8 cellular contexts compared by ENCODE assay signal in the genomic region with DNA sequence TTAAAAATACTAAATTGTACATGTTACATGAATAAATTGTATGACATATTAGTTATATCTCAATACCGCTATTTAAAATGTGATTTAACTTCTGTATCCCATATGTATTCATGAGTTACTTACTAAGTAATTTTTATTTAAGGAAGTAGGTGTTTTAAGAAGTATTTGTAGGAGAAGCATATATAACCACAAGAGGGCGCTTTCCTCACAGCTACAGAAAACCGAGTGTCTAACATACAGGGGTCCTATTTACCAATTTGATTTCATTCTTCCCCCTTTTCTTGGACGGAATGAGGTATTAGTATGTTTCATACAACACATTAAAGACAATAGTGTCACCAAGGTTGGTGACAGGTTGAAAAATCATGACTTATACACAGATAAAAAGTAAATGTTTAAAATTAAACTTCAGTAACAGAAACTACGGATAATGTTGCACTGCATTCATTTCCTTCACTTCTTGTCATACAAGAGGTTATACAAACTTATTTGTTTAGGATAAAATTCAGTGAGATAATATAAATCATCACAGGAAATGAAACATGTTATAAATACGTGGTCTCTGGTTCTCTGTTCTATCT.
DNase-seq lines count a peak whose midpoint lies in the region; ATAC-seq, FAIRE-seq and TF ChIP-seq lines count a peak whose summit lies in the region.

No MANE protein-coding gene starts in this region.

- H3K36me3 ChIP-seq in ACC112 (ENCODE audit: insufficient read depth, low read length): no peaks in the 10 kb centered on the region
- H3K36me3 ChIP-seq in GM23248 (ENCODE audit: low read depth): no peaks in the 10 kb centered on the region
- no peaks in the 10 kb centered on the region for H3K36me3 ChIP-seq in HepG2 (replicated peaks in 1 of 2; ENCODE audit: control insufficient read depth in 1 of 2, insufficient read depth in 2 of 2, low read length in 2 of 2)

- H3K4me2 ChIP-seq in GM23248 (ENCODE audit: unreplicated experiment) (no peak overlapping the region), HepG2 (ENCODE audit: low read depth, low read length) (no peak overlapping the region)

- ATAC-seq in HepG2: peak; percentile 53; the same call in 1 of the 3 replicates
- no peak for ATAC-seq in stimulated activated naive CD8-positive, alpha-beta T cell treated with anti-CD3 and anti-CD28 coated beads, Interleukin-15, Interleukin-2, amounts not matched to agents 100 U/mL and 50 U/mL, for 24 hours

- peak; percentile 68 for TF ChIP-seq CTCF in HepG2 (CRISPR knock-in tag; IDR thresholded peaks at IDR 0.05)

- H3F3A ChIP-seq in GM23248 (ENCODE audit: insufficient read depth): peaks cover 11% of the 10 kb centered on the region

- 33 to 38% methylated on average over 6 of the region's 6 CpGs for WGBS in GM23248 (ENCODE audit: low coverage in 1 of 2, low lambda C conversion rate in 2 of 2, missing lambda C conversion rate in 2 of 2), 2 experiments
- WGBS in HepG2 (ENCODE audit: low lambda C conversion rate): 40% methylated on average over 6 of the region's 6 CpGs

- H3K4me3 Mint-ChIP-seq in activated naive CD4-positive, alpha-beta T cell treated with anti-CD3 and anti-CD28 coated beads for 36 hours: no peak overlapping the region

- intact Hi-C loops in HepG2 (cut with micrococcal nuclease; ENCODE audit: unreplicated experiment): loop anchor here (1.0 to 10.0 kb wide), 5 partner anchors 130 to 450 kb away; partner anchors contain the start of gene MAGI1
- intact Hi-C loops in activated naive CD4-positive, alpha-beta T cell treated with anti-CD3 and anti-CD28 coated beads for 36 hours (cut with micrococcal nuclease): loop anchor here (1.0 to 10.0 kb wide), 3 partner anchors 353 to 1030 kb away; no protein-coding TSS in a partner anchor

- no peak for FAIRE-seq in HepG2 (lab: Jason Lieb, UNC)

- CTCF ChIA-PET in HepG2 (lab: Yijun Ruan, JAX; ENCODE audit: low intra/inter-chr PET ratio, low total read pairs): interaction anchor here (2.4 kb wide), 1 partner anchor 353 kb away, joined by 22 read pairs; no protein-coding TSS in a partner anchor
- CTCF ChIA-PET in activated naive CD4-positive, alpha-beta T cell treated with anti-CD3 and anti-CD28 coated beads for 36 hours (lab: Charles Lee): no interaction called here

- H3K79me2 ChIP-seq in ACC112 (ENCODE audit: control insufficient read depth, insufficient read depth, low read length, unreplicated experiment): no peaks in the 10 kb centered on the region
- peaks cover 68% of the 10 kb centered on the region for H3K79me2 ChIP-seq in GM23248 (ENCODE audit: insufficient read depth)
- peaks cover 30% of the 10 kb centered on the region for H3K79me2 ChIP-seq in HepG2 (ENCODE audit: insufficient read depth, low read length)

- TF ChIP-seq POLR2A in HepG2 (IDR thresholded peaks at IDR 0.05; ENCODE audit: insufficient read depth in 1 of 2, low read depth in 2 of 2, low read length in 2 of 2): no peak

- no peak overlapping the region for H3K27ac Mint-ChIP-seq in activated naive CD4-positive, alpha-beta T cell treated with anti-CD3 and anti-CD28 coated beads for 36 hours

- TF ChIP-seq EP300 in HepG2 (IDR thresholded peaks at IDR 0.05; ENCODE audit: low read depth in 2 of 2, low read length in 2 of 2): no peak
- no peak for TF ChIP-seq EP300 in HepG2 (CRISPR knock-in tag; IDR thresholded peaks at IDR 0.05; ENCODE audit: borderline replicate concordance)

- H3K27ac ChIP-seq in ACC112 (ENCODE audit: low read depth, low read length) (peak overlapping the region; percentile 30; the same call in 1 of the 2 replicates), GM23248 (no peak overlapping the region), HepG2 (ENCODE audit: extremely low read length, insufficient read depth, low read length) (no peak overlapping the region)

- no peaks in the 10 kb centered on the region for H3K9me3 ChIP-seq in GM23248 (ENCODE audit: low read depth)
- no peaks in the 10 kb centered on the region for H3K9me3 ChIP-seq in HepG2 (ENCODE audit: low read length)

- no peaks in the 10 kb centered on the region for H3K9me2 ChIP-seq in GM23248 (ENCODE audit: insufficient read depth)

- H4K20me1 ChIP-seq in GM23248 (ENCODE audit: insufficient read depth) (no peaks in the 10 kb centered on the region), HepG2 (ENCODE audit: insufficient read depth, low read length) (peaks cover 19% of the 10 kb centered on the region)

- peaks cover 6% of the 10 kb centered on the region for H3K27me3 Mint-ChIP-seq in activated naive CD4-positive, alpha-beta T cell treated with anti-CD3 and anti-CD28 coated beads for 36 hours (ENCODE audit: low read depth)

- H3K27me3 ChIP-seq in ACC112 (ENCODE audit: insufficient read depth, low read length) (no peaks in the 10 kb centered on the region), GM23248 (replicated peaks; ENCODE audit: insufficient read depth) (no peaks in the 10 kb centered on the region), HepG2 (ENCODE audit: control insufficient read depth in 1 of 2, insufficient read depth in 2 of 2, low read length in 2 of 2) (no peaks in the 10 kb centered on the region)

- POLR2A ChIA-PET in HepG2 (lab: Yijun Ruan, JAX): no interaction called here

- in situ Hi-C loops in GM23248 (cut with MboI): loop anchor here (10.0 kb wide), 1 partner anchor 360 kb away; no protein-coding TSS in a partner anchor
- in situ Hi-C loops in T47D (cut with HindIII; ENCODE audit: low pct_unique_long_range_greater_than_20kb, low sequenced_read_pairs): no loop called here
- in situ Hi-C loops in HepG2 (cut with HindIII; ENCODE audit: extremely low pct_ligation_motif_present, low pct_unique_long_range_greater_than_20kb): loop anchor here (5.0 kb wide), 1 partner anchor 357 kb away; no protein-coding TSS in a partner anchor

- H3K4me3 ChIP-seq in ACC112 (ENCODE audit: low read depth, low read length): peak overlapping the region; percentile 25; the same call in 1 of the 2 replicates
- no peak overlapping the region for H3K4me3 ChIP-seq in GM23248
- H3K4me3 ChIP-seq in HepG2 (replicated peaks in 1 of 3; ENCODE audit: insufficient read depth in 1 of 3, low read depth in 2 of 3, low read length in 3 of 3): no peak overlapping the region

- H2AFZ ChIP-seq in ACC112 (ENCODE audit: low read length, unreplicated experiment) (peak overlapping the region; percentile 53), GM23248 (no peak overlapping the region), HepG2 (ENCODE audit: low read length) (no peak overlapping the region)

- no TSS peak for BruUV-seq in HepG2 (replicated peaks; lab: Mats Ljungman, UMichigan)

- no peaks in the 10 kb centered on the region for H3K4me1 Mint-ChIP-seq in activated naive CD4-positive, alpha-beta T cell treated with anti-CD3 and anti-CD28 coated beads for 36 hours (ENCODE audit: low read depth)

- H3K4me1 ChIP-seq in ACC112 (ENCODE audit: control insufficient read depth, insufficient read depth, low read length, unreplicated experiment): peaks cover 11% of the 10 kb centered on the region
- peaks cover 12% of the 10 kb centered on the region for H3K4me1 ChIP-seq in GM23248 (ENCODE audit: insufficient read depth)
- H3K4me1 ChIP-seq in HepG2 (ENCODE audit: insufficient read depth, low read length): no peaks in the 10 kb centered on the region

- H3K9ac ChIP-seq in GM23248: no peak overlapping the region
- H3K9ac ChIP-seq in HepG2 (ENCODE audit: insufficient read depth, low read depth, low read length): no peak overlapping the region

- 0 out of 2 replicates have a peak, but pooled peaks have one; percentile 11 for TF ChIP-seq RAD21 in HepG2 (CRISPR knock-in tag; IDR thresholded peaks at IDR 0.05)

- DNase-seq in GM23248 (peak; percentile 70), NCI-H460 (ENCODE audit: extremely low read depth, low read depth) (peak; percentile 27), T47D (ENCODE audit: low read depth in 1 of 2, low spot score in 1 of 2) (peak; percentile 7 to 42), HepG2 (ENCODE audit: low spot score) (peak; percentile 41)
- no peak for DNase-seq in activated naive CD4-positive, alpha-beta T cell treated with anti-CD3 and anti-CD28 coated beads for 36 hours
- no peak for DNase-seq in stimulated activated CD8-positive, alpha-beta memory T cell treated with anti-CD3 and anti-CD28 coated beads, Interleukin-4, amount 100 ng/mL, for 48 hours
- no peak for DNase-seq in stimulated activated naive CD8-positive, alpha-beta T cell treated with anti-CD3 and anti-CD28 coated beads, Interleukin-15, Interleukin-2, amounts not matched to agents 100 U/mL and 50 U/mL, for 24 hours

- no peaks in the 10 kb centered on the region for H3K36me3 Mint-ChIP-seq in activated naive CD4-positive, alpha-beta T cell treated with anti-CD3 and anti-CD28 coated beads for 36 hours (ENCODE audit: low read depth)

- H3K9me3 Mint-ChIP-seq in activated naive CD4-positive, alpha-beta T cell treated with anti-CD3 and anti-CD28 coated beads for 36 hours: no peaks in the 10 kb centered on the region

TF ChIP-seq in HepG2, 621 proteins besides CTCF, POLR2A, EP300 and RAD21 (continues in another document):
- no peak for TF ChIP-seq ZNF136 (CRISPR knock-in tag; IDR thresholded peaks at IDR 0.05; ENCODE audit: low read depth)
- TF ChIP-seq, protein P1, sequence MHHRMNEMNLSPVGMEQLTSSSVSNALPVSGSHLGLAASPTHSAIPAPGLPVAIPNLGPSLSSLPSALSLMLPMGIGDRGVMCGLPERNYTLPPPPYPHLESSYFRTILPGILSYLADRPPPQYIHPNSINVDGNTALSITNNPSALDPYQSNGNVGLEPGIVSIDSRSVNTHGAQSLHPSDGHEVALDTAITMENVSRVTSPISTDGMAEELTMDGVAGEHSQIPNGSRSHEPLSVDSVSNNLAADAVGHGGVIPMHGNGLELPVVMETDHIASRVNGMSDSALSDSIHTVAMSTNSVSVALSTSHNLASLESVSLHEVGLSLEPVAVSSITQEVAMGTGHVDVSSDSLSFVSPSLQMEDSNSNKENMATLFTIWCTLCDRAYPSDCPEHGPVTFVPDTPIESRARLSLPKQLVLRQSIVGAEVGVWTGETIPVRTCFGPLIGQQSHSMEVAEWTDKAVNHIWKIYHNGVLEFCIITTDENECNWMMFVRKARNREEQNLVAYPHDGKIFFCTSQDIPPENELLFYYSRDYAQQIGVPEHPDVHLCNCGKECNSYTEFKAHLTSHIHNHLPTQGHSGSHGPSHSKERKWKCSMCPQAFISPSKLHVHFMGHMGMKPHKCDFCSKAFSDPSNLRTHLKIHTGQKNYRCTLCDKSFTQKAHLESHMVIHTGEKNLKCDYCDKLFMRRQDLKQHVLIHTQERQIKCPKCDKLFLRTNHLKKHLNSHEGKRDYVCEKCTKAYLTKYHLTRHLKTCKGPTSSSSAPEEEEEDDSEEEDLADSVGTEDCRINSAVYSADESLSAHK (CRISPR knock-in tag; IDR thresholded peaks at IDR 0.05; ENCODE audit: borderline replicate concordance): no peak

Comparison
In these comparisons a context has a peak if more than half of its experiments do, and no peak if none do; other contexts are left out.
1. DNase-seq: peak in GM23248 (single experiment), NCI-H460 (single experiment), T47D (2 of 2) and HepG2 (single experiment); none in activated naive CD4-positive, alpha-beta T cell treated with anti-CD3 and anti-CD28 coated beads for 36 hours (single experiment), stimulated activated CD8-positive, alpha-beta memory T cell treated with anti-CD3 and anti-CD28 coated beads, Interleukin-4, amount 100 ng/mL, for 48 hours (single experiment) and stimulated activated naive CD8-positive, alpha-beta T cell treated with anti-CD3 and anti-CD28 coated beads, Interleukin-15, Interleukin-2, amounts not matched to agents 100 U/mL and 50 U/mL, for 24 hours (single experiment).